35 cellular contexts compared by ENCODE assay signal in genomic region chr10:70078937-70079336, GRCh38.
"Had no signal": no experiment of that assay in that cellular context is flagged by ENCODE, and none has a peak within 500 bp of the region (broad histone marks: within the 10 kb centered on the region; RNA-seq: fewer than 3 reads in every experiment).

No MANE protein-coding gene starts in this region.

- H3K27ac Mint-ChIP-seq: activated CD4-positive, alpha-beta memory T cell treated with anti-CD3 and anti-CD28 coated beads, Interleukin-2, amount 10 ng/mL, durations not matched to agents 7 days and 5 days; activated CD4-positive, alpha-beta T cell treated with anti-CD3 and anti-CD28 coated beads for 36 hours; activated CD4-positive, alpha-beta T cell treated with anti-CD3 and anti-CD28 coated beads, Interleukin-2, amount 10 ng/mL, durations not matched to agents 7 days and 5 days; activated CD8-positive, alpha-beta memory T cell treated with anti-CD3 and anti-CD28 coated beads, Interleukin-2, amount 10 ng/mL, durations not matched to agents 7 days and 5 days; activated CD8-positive, alpha-beta T cell treated with anti-CD3 and anti-CD28 coated beads, Interleukin-2, amount 10 ng/mL, durations not matched to agents 7 days and 5 days; activated naive CD4-positive, alpha-beta T cell treated with anti-CD3 and anti-CD28 coated beads, Interleukin-2, amount 10 ng/mL, durations not matched to agents 7 days and 5 days; activated naive CD4-positive, alpha-beta T cell treated with anti-CD3 and anti-CD28 coated beads, Interleukin-2, amount 50 U/mL, for 24 hours; activated naive CD8-positive, alpha-beta T cell; activated naive CD8-positive, alpha-beta T cell treated with anti-CD3 and anti-CD28 coated beads, Interleukin-2, amount 10 ng/mL, durations not matched to agents 7 days and 5 days; activated naive CD8-positive, alpha-beta T cell treated with anti-CD3 and anti-CD28 coated beads, Interleukin-2, amount 50 U/mL, for 24 hours; activated T-cell treated with anti-CD3 and anti-CD28 coated beads, Interleukin-2, amount 50 U/mL, for 24 hours; activated T-helper 2 cell treated with anti-CD3 and anti-CD28 coated beads, Interferon-gamma antibody, Interleukin-2, Interleukin-4, amounts not matched to agents 10 μg/mL and 5 μg/mL and 100 μg/mL, durations not matched to agents 14 hours and 24 hours and 36 hours; T-helper 1 cell treated with Interleukin-12 subunit alpha and Interleukin-12 subunit beta and Interleukin-4 antibody, amounts not matched to agents 30 μg/mL and 1 μg/mL, for 36 hours; T-helper 2 cell treated with Interferon-gamma antibody and Interleukin-4, amounts not matched to agents 5 μg/mL and 100 μg/mL, for 36 hours had no signal

- H3K4me3 Mint-ChIP-seq: activated CD4-positive, alpha-beta memory T cell treated with anti-CD3 and anti-CD28 coated beads, Interleukin-2, amount 10 ng/mL, durations not matched to agents 7 days and 5 days; activated CD4-positive, alpha-beta T cell treated with anti-CD3 and anti-CD28 coated beads for 36 hours; activated CD4-positive, alpha-beta T cell treated with anti-CD3 and anti-CD28 coated beads, Interleukin-2, amount 10 ng/mL, durations not matched to agents 7 days and 5 days; activated CD8-positive, alpha-beta memory T cell treated with anti-CD3 and anti-CD28 coated beads, Interleukin-2, amount 10 ng/mL, durations not matched to agents 7 days and 5 days; activated CD8-positive, alpha-beta T cell treated with anti-CD3 and anti-CD28 coated beads, Interleukin-2, amount 10 ng/mL, durations not matched to agents 7 days and 5 days; activated naive CD4-positive, alpha-beta T cell treated with anti-CD3 and anti-CD28 coated beads, Interleukin-2, amount 10 ng/mL, durations not matched to agents 7 days and 5 days; activated naive CD4-positive, alpha-beta T cell treated with anti-CD3 and anti-CD28 coated beads, Interleukin-2, amount 50 U/mL, for 24 hours; activated naive CD8-positive, alpha-beta T cell; activated naive CD8-positive, alpha-beta T cell treated with anti-CD3 and anti-CD28 coated beads, Interleukin-2, amount 10 ng/mL, durations not matched to agents 7 days and 5 days; activated naive CD8-positive, alpha-beta T cell treated with anti-CD3 and anti-CD28 coated beads, Interleukin-2, amount 50 U/mL, for 24 hours; activated T-cell treated with anti-CD3 and anti-CD28 coated beads, Interleukin-2, amount 50 U/mL, for 24 hours; T-helper 1 cell treated with Interleukin-12 subunit alpha and Interleukin-12 subunit beta and Interleukin-4 antibody, amounts not matched to agents 30 μg/mL and 1 μg/mL, for 36 hours; T-helper 2 cell treated with Interferon-gamma antibody and Interleukin-4, amounts not matched to agents 5 μg/mL and 100 μg/mL, for 36 hours had no signal

- H3K36me3 ChIP-seq: brain microvascular endothelial cell, breast epithelium had no signal

- FAIRE-seq: astrocyte, TTC549 had no signal

- DNase-seq: activated CD4-positive, alpha-beta memory T cell treated with anti-CD3 and anti-CD28 coated beads, Interleukin-2, amount 10 ng/mL, durations not matched to agents 7 days and 5 days; activated CD4-positive, alpha-beta T cell treated with anti-CD3 and anti-CD28 coated beads for 1 hour; activated CD4-positive, alpha-beta T cell treated with anti-CD3 and anti-CD28 coated beads for 36 hours; activated CD4-positive, alpha-beta T cell treated with anti-CD3 and anti-CD28 coated beads for 48 hours; activated CD4-positive, alpha-beta T cell treated with anti-CD3 and anti-CD28 coated beads, Interleukin-2, amount 10 ng/mL, durations not matched to agents 7 days and 5 days; activated CD4-positive, alpha-beta T cell treated with anti-CD3 and anti-CD28 coated beads, Interleukin-2, amount 50 U/mL, for 48 hours; activated CD4-positive, CD25-positive, alpha-beta regulatory T cell; activated CD8-positive, alpha-beta memory T cell treated with anti-CD3 and anti-CD28 coated beads for 24 hours; activated CD8-positive, alpha-beta memory T cell treated with anti-CD3 and anti-CD28 coated beads, Interleukin-2, amount 10 ng/mL, durations not matched to agents 7 days and 5 days; activated CD8-positive, alpha-beta memory T cell treated with anti-CD3 and anti-CD28 coated beads, Interleukin-2, amount 50 U/mL, for 48 hours; activated CD8-positive, alpha-beta T cell treated with anti-CD3 and anti-CD28 coated beads, Interleukin-2, amount 10 ng/mL, durations not matched to agents 7 days and 5 days; activated effector memory CD4-positive, alpha-beta T cell treated with Interleukin-2 at 50 U/mL for 16 hours; activated gamma-delta T cell; activated naive CD4-positive, alpha-beta T cell treated with anti-CD3 and anti-CD28 coated beads, Interleukin-2, amount 10 ng/mL, durations not matched to agents 7 days and 5 days; activated naive CD4-positive, alpha-beta T cell treated with Interleukin-2 at 50 U/mL for 16 hours; activated naive CD8-positive, alpha-beta T cell treated with anti-CD3 and anti-CD28 coated beads, Interleukin-2, amount 10 ng/mL, durations not matched to agents 7 days and 5 days; activated naive CD8-positive, alpha-beta T cell treated with anti-CD3 and anti-CD28 coated beads, Interleukin-2, amount 50 U/mL, for 24 hours; activated T-cell treated with anti-CD3 and anti-CD28 coated beads, Interleukin-2, amount 50 U/mL, for 24 hours; activated T-cell treated with anti-CD3 and anti-CD28 coated beads, Interleukin-2, amount 50 U/mL, for 48 hours; amniotic stem cell; aorta; body of pancreas; brain microvascular endothelial cell; central memory CD4-positive, alpha-beta T cell; T-helper 1 cell; T-helper 2 cell; T-helper 9 cell had no signal

- H3K4me1 ChIP-seq: body of pancreas, breast epithelium had no signal

- H3K27me3 ChIP-seq: body of pancreas, brain microvascular endothelial cell, breast epithelium had no signal

- H3K36me3 Mint-ChIP-seq: activated CD8-positive, alpha-beta memory T cell treated with anti-CD3 and anti-CD28 coated beads, Interleukin-2, amount 10 ng/mL, durations not matched to agents 7 days and 5 days; activated naive CD4-positive, alpha-beta T cell treated with anti-CD3 and anti-CD28 coated beads, Interleukin-2, amount 10 ng/mL, durations not matched to agents 7 days and 5 days; activated naive CD4-positive, alpha-beta T cell treated with anti-CD3 and anti-CD28 coated beads, Interleukin-2, amount 50 U/mL, for 24 hours; activated naive CD8-positive, alpha-beta T cell; activated naive CD8-positive, alpha-beta T cell treated with anti-CD3 and anti-CD28 coated beads, Interleukin-2, amount 10 ng/mL, durations not matched to agents 7 days and 5 days had no signal

- H3K9me3 ChIP-seq: body of pancreas, breast epithelium had no signal

- H3K9me3 Mint-ChIP-seq: activated CD4-positive, alpha-beta memory T cell treated with anti-CD3 and anti-CD28 coated beads, Interleukin-2, amount 10 ng/mL, durations not matched to agents 7 days and 5 days; activated CD4-positive, alpha-beta T cell treated with anti-CD3 and anti-CD28 coated beads, Interleukin-2, amount 10 ng/mL, durations not matched to agents 7 days and 5 days; activated naive CD4-positive, alpha-beta T cell treated with anti-CD3 and anti-CD28 coated beads, Interleukin-2, amount 10 ng/mL, durations not matched to agents 7 days and 5 days; activated naive CD4-positive, alpha-beta T cell treated with anti-CD3 and anti-CD28 coated beads, Interleukin-2, amount 50 U/mL, for 24 hours; activated naive CD8-positive, alpha-beta T cell treated with anti-CD3 and anti-CD28 coated beads, Interleukin-2, amount 10 ng/mL, durations not matched to agents 7 days and 5 days; activated naive CD8-positive, alpha-beta T cell treated with anti-CD3 and anti-CD28 coated beads, Interleukin-2, amount 50 U/mL, for 24 hours; activated T-cell treated with anti-CD3 and anti-CD28 coated beads, Interleukin-2, amount 50 U/mL, for 24 hours; activated T-helper 2 cell treated with anti-CD3 and anti-CD28 coated beads, Interferon-gamma antibody, Interleukin-2, Interleukin-4, amounts not matched to agents 10 μg/mL and 5 μg/mL and 100 μg/mL, durations not matched to agents 14 hours and 24 hours and 36 hours; T-helper 1 cell treated with Interleukin-12 subunit alpha and Interleukin-12 subunit beta and Interleukin-4 antibody, amounts not matched to agents 30 μg/mL and 1 μg/mL, for 36 hours; T-helper 2 cell treated with Interferon-gamma antibody and Interleukin-4, amounts not matched to agents 5 μg/mL and 100 μg/mL, for 36 hours had no signal

- H3K4me3 ChIP-seq: body of pancreas, breast epithelium had no signal

- H3K4me1 Mint-ChIP-seq: activated CD4-positive, alpha-beta memory T cell treated with anti-CD3 and anti-CD28 coated beads, Interleukin-2, amount 10 ng/mL, durations not matched to agents 7 days and 5 days; activated CD4-positive, alpha-beta T cell treated with anti-CD3 and anti-CD28 coated beads for 36 hours; activated CD4-positive, alpha-beta T cell treated with anti-CD3 and anti-CD28 coated beads, Interleukin-2, amount 10 ng/mL, durations not matched to agents 7 days and 5 days; activated CD8-positive, alpha-beta memory T cell treated with anti-CD3 and anti-CD28 coated beads, Interleukin-2, amount 10 ng/mL, durations not matched to agents 7 days and 5 days; activated naive CD4-positive, alpha-beta T cell treated with anti-CD3 and anti-CD28 coated beads, Interleukin-2, amount 10 ng/mL, durations not matched to agents 7 days and 5 days; activated naive CD4-positive, alpha-beta T cell treated with anti-CD3 and anti-CD28 coated beads, Interleukin-2, amount 50 U/mL, for 24 hours; activated naive CD8-positive, alpha-beta T cell treated with anti-CD3 and anti-CD28 coated beads, Interleukin-2, amount 10 ng/mL, durations not matched to agents 7 days and 5 days; activated naive CD8-positive, alpha-beta T cell treated with anti-CD3 and anti-CD28 coated beads, Interleukin-2, amount 50 U/mL, for 24 hours had no signal

- H3K27ac ChIP-seq: body of pancreas, brain microvascular endothelial cell, breast epithelium had no signal
